Comparison of ENCODE assay signal across 1 cellular context in genomic region chr7:77703220-77703472, GRCh38.
TF ChIP-seq lines count a peak whose summit lies in the region.

No MANE protein-coding gene starts in this region.

TF ChIP-seq in GM12878, 131 proteins besides CTCF, POLR2A, EP300 and RAD21:
- TF ChIP-seq ZSCAN29 (IDR thresholded peaks at IDR 0.05) (no peak), ZNF384 (IDR thresholded peaks at IDR 0.05; ENCODE audit: borderline replicate concordance, low read depth, low read length) (no peak), ZNF217 (IDR thresholded peaks at IDR 0.05) (no peak), WRNIP1 (IDR thresholded peaks at IDR 0.05; ENCODE audit: borderline replicate concordance, low read depth, low read length) (no peak), SMAD5 (IDR thresholded peaks at IDR 0.05; ENCODE audit: low read depth) (no peak), BRCA1 (IDR thresholded peaks at IDR 0.05; ENCODE audit: low read depth, low read length) (no peak)
